ENCODE assay signal across 13 cellular contexts in the genomic region with DNA sequence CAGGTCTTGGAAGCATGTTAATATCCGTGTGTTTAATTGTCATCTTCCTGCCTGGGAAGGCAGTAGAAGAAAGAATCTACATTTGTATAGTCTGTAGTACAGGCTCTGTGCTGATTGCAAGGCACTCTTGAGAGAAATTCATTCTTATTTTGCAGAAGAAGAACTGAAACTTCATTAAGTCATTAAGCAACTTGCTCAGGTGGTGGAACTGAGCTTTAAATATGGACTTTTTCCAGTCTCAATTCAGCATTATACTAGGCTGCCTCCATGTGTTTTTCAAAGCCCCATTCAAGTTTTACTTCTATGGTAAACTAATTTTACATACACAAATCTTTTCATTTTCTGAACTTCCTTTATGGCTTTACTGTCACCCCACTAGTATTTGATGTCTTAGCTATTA. TPM values are rescaled to one million over a fixed set of nuclear protein-coding genes. Genes with fewer than 3 reads are reported as not detected.
DNase-seq lines count a peak whose midpoint lies in the region; ATAC-seq and TF ChIP-seq lines count a peak whose summit lies in the region.
"Had no signal": no experiment of that assay in that cellular context is flagged by ENCODE, and none has a peak within 500 bp of the region (broad histone marks: within the 10 kb centered on the region; RNA-seq: fewer than 3 reads in every experiment).

No MANE protein-coding gene starts in this region.

- intact Hi-C loops in cardiac septum (cut with DNase I) = no loop called here

- no peaks in the 10 kb centered on the region for H3K9me2 ChIP-seq in DOHH2 (replicated peaks; ENCODE audit: control insufficient read depth, low read length)

- peaks cover 73% of the 10 kb centered on the region for H3K79me2 ChIP-seq in DOHH2 (ENCODE audit: control insufficient read depth, low read length)

- DNase-seq in epidermal melanocyte (ENCODE audit: insufficient read length, low spot score) (no peak), NCI-H748 (lab: John Stamatoyannopoulos, UW; ENCODE audit: unreplicated experiment) (no peak), dermis blood vessel endothelial cell (no peak), cardiac septum (ENCODE audit: low spot score) (no peak)
- DNase-seq: activated CD4-positive, CD25-positive, alpha-beta regulatory T cell; activated naive CD4-positive, alpha-beta T cell treated with anti-CD3 and anti-CD28 coated beads, Interleukin-2, amount 50 U/mL, for 16 hours; NCI-H748 treated with DMSO at 0.1 percent for 48 hours; nephron progenitor cell had no signal

- no peak for TF ChIP-seq CTCF in DOHH2 (IDR thresholded peaks at IDR 0.05; ENCODE audit: low read depth, low read length, poor library complexity, severe bottlenecking)

- H3K9me3 ChIP-seq in DOHH2 (ENCODE audit: control insufficient read depth, insufficient read depth, low read length) (no peaks in the 10 kb centered on the region), HUES64 (ENCODE audit: insufficient read depth, low read depth, low read length) (no peaks in the 10 kb centered on the region)
- H3K9me3 ChIP-seq: thoracic aorta had no signal

- H3K36me3 ChIP-seq in DOHH2 (ENCODE audit: control insufficient read depth, low read length) = peaks cover 28% of the 10 kb centered on the region
- peaks cover 31% of the 10 kb centered on the region for H3K36me3 ChIP-seq in HUES64 (ENCODE audit: insufficient read depth, low read length)
- H3K36me3 ChIP-seq: thoracic aorta had no signal

- 0 out of 2 replicates have a peak, but pooled peaks cover 4% of the 10 kb centered on the region for H4K20me1 ChIP-seq in DOHH2 (ENCODE audit: control insufficient read depth, insufficient read depth, low read depth, low read length)

- H3K27me3 ChIP-seq in DOHH2 (ENCODE audit: control insufficient read depth, low read length) = no peaks in the 10 kb centered on the region
- H3K27me3 ChIP-seq in HUES64 (ENCODE audit: insufficient read depth, low read length) = no peaks in the 10 kb centered on the region

- ATAC-seq in GM19372 (IDR thresholded peaks at IDR 0.05; ENCODE audit: low read depth, unreplicated experiment) = peak; percentile 95
- peak; percentile 97 for ATAC-seq in HG02852 (IDR thresholded peaks at IDR 0.05; ENCODE audit: unreplicated experiment)

- 61% methylated on average over 1 of the region's 1 CpG for WGBS in HUES64

- H3F3A ChIP-seq in DOHH2 (ENCODE audit: control insufficient read depth, insufficient read depth) = peaks cover 7% of the 10 kb centered on the region

- H3K4me1 ChIP-seq in DOHH2 (ENCODE audit: control insufficient read depth, low read length) (peaks cover 19% of the 10 kb centered on the region), HUES64 (ENCODE audit: insufficient read depth, low read length) (peaks cover 5% of the 10 kb centered on the region; the same call in 1 of the 2 replicates)

- H3K4me2 ChIP-seq in DOHH2 (ENCODE audit: low read length) = peak overlapping the region; percentile 34

- H3K27ac ChIP-seq in DOHH2 (ENCODE audit: low read depth, low read length) = peak overlapping the region; percentile 29
- peak overlapping the region; percentile 20; the same call in 1 of the 2 replicates for H3K27ac ChIP-seq in HUES64 (ENCODE audit: low read depth, low read length)
- H3K27ac ChIP-seq: thoracic aorta had no signal

- no peak overlapping the region for H3K9ac ChIP-seq in HUES64 (ENCODE audit: low read depth, low read length)

- H3K4me3 ChIP-seq in DOHH2 (ENCODE audit: low read length) = no peak overlapping the region
- H3K4me3 ChIP-seq in HUES64 (ENCODE audit: low read length) = no peak overlapping the region
- H3K4me3 ChIP-seq: thoracic aorta had no signal

RNA-seq across cellular contexts. Expression of a gene that starts 18.7 kb away (rescaled TPM):
- polyA plus RNA-seq in HUES64 (2013, experiment 1 of 2) = 24.8 TPM
- 26.4 TPM for polyA plus RNA-seq in HUES64 (2013, experiment 2 of 2)
- total RNA-seq in dermis blood vessel endothelial cell (60.4 and 69.1 TPM in 2 replicates), cardiac septum (31.6 TPM)
